In the genomic region with DNA sequence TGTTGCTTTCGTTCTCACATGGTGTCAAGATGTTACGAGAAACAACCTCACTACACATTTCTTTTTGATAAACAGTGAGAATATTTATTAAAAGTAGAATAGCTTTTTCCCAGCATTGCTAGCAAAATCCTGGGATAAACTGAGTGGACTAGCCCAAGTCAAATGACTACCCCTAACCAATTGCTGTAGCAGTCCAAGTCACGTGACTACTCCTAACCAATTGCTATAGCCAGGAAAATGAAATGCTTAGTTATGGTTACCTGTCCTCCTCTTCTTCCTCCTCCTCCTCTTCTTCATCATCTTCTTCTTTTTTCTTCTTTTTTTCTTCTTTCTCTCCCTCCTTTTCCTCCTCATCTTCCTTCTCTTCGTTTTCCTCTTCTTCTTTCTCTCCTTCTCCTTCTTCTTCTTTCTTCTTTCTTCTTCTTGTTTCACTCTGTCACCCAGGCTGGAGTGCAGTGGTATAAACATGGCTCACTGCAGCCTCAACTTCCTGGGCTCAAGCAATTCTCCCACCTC, we compare ENCODE assay signal across 29 cellular contexts.
"Had no signal": no experiment of that assay in that cellular context is flagged by ENCODE, and none has a peak within 500 bp of the region (broad histone marks: within the 10 kb centered on the region; RNA-seq: fewer than 3 reads in every experiment).

No MANE protein-coding gene starts in this region.

- H3K27ac ChIP-seq: neutrophil, pancreas, prostate gland, skin epidermis, spleen, suprapubic skin, testis, tibial artery, transverse colon, upper lobe of right lung, uterus had no signal

- H3K27me3 ChIP-seq: neutrophil, pancreas, spleen, suprapubic skin, testis, tibial artery, transverse colon, upper lobe of right lung, uterus had no signal

- FAIRE-seq: pancreas had no signal

- H3K4me3 ChIP-seq: pancreas, prostate gland, skin epidermis, smooth muscle cell, spleen, suprapubic skin, testis, tibial artery, transverse colon, upper lobe of right lung, uterus had no signal

- DNase-seq: naive thymus-derived CD8-positive, alpha-beta T cell; nephron progenitor cell; nucleus accumbens; pancreas; retina; right cardiac atrium; spleen; stimulated activated CD4-positive, alpha-beta T cell treated with anti-CD3 and anti-CD28 coated beads, Interleukin-12 subunit alpha, Interleukin-12 subunit beta, amount 100 ng/mL, for 4 hours; stimulated activated CD4-positive, alpha-beta T cell treated with anti-CD3 and anti-CD28 coated beads, Interleukin-1b, Interleukin-23, amount 100 ng/mL, for 48 hours; stimulated activated CD4-positive, alpha-beta T cell treated with anti-CD3 and anti-CD28 coated beads, Interleukin-4, amount 100 ng/mL, for 1 hour; stimulated activated CD4-positive, alpha-beta T cell treated with anti-CD3 and anti-CD28 coated beads, Interleukin-4, amount 100 ng/mL, for 4 hours; stimulated activated CD8-positive, alpha-beta memory T cell treated with anti-CD3 and anti-CD28 coated beads, Interleukin-4, amount 100 ng/mL, for 48 hours; stimulated activated naive CD4-positive, alpha-beta T cell; stimulated activated naive CD8-positive, alpha-beta T cell treated with anti-CD3 and anti-CD28 coated beads, Interleukin-15, amount 100 ng/mL, for 72 hours; stimulated activated naive CD8-positive, alpha-beta T cell treated with anti-CD3 and anti-CD28 coated beads, Interleukin-15, Interleukin-2, amounts not matched to agents 100 U/mL and 50 U/mL, for 24 hours; substantia nigra; testis; tibial artery; transverse colon; upper lobe of right lung; uterus had no signal

- ATAC-seq: naive thymus-derived CD8-positive, alpha-beta T cell; natural killer cell treated with Interleukin-12 subunit alpha and Interleukin-12 subunit beta and Interleukin-15 and Interleukin-18, amount 100 ng/mL, for 72 hours; pancreas; right cardiac atrium; sciatic nerve; stimulated activated memory B cell treated with anti-CD40 and anti-IgM and Interleukin-4, amounts not matched to agents 10 μg/mL and 1 μg/mL and 100 μg/mL, for 72 hours; stimulated activated naive CD8-positive, alpha-beta T cell treated with anti-CD3 and anti-CD28 coated beads, Interleukin-15, amount 100 ng/mL, for 72 hours; stimulated activated naive CD8-positive, alpha-beta T cell treated with anti-CD3 and anti-CD28 coated beads, Interleukin-15, Interleukin-2, amounts not matched to agents 100 U/mL and 50 U/mL, for 24 hours; upper lobe of right lung had no signal

- H3K9me3 ChIP-seq: neutrophil, pancreas, prostate gland, spleen, suprapubic skin, testis, tibial artery, transverse colon, upper lobe of right lung, uterus had no signal

- H3K4me1 ChIP-seq: pancreas, prostate gland, suprapubic skin, testis, upper lobe of right lung, uterus had no signal

- H3K36me3 ChIP-seq: neutrophil, pancreas, prostate gland, spleen, suprapubic skin, tibial artery, transverse colon, upper lobe of right lung, uterus had no signal

- H3K4me2 ChIP-seq: smooth muscle cell had no signal
